In the genomic region with DNA sequence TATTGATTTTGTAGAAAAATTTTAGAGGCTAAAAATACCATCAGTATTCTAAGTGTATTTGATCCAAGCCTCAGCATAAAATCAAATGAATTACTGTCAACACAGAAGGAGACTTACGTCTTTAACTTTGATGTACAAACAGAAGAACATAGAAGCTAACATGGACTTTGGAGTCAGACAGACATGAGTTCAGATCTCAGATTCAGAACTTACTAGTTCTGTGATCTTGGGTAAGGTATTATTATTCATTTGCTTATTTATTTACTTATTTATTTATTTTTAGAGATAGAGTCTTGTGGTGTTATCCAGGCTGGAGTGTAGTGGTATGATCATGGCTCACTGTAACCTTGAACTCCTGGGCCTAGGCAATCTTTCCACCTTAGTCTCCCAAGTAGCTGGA, we compare ENCODE assay signal across 13 cellular contexts. TPM values are rescaled to one million over a fixed set of nuclear protein-coding genes. Genes with fewer than 3 reads are reported as not detected.
DNase-seq lines count a peak whose midpoint lies in the region; ATAC-seq, FAIRE-seq and TF ChIP-seq lines count a peak whose summit lies in the region.
"Had no signal": no experiment of that assay in that cellular context is flagged by ENCODE, and none has a peak within 500 bp of the region (broad histone marks: within the 10 kb centered on the region; RNA-seq: fewer than 3 reads in every experiment).

No MANE protein-coding gene starts in this region.

- ATAC-seq in T-helper 17 cell (no peak), HG03378 (IDR thresholded peaks at IDR 0.05; ENCODE audit: unreplicated experiment) (no peak), HG03571 (IDR thresholded peaks at IDR 0.05; ENCODE audit: unreplicated experiment) (no peak)

- H3K4me3 Mint-ChIP-seq in MCF 10A (ENCODE audit: unreplicated experiment): no peak overlapping the region
- H3K4me3 Mint-ChIP-seq in T-helper 17 cell: peak overlapping the region; percentile 94
- H3K4me3 Mint-ChIP-seq: H9 had no signal

- H3K36me3 ChIP-seq in breast epithelium: no peaks in the 10 kb centered on the region
- H3K36me3 ChIP-seq in kidney (ENCODE audit: control insufficient read depth in 1 of 2, insufficient read depth in 2 of 2, low read length in 2 of 2): no peaks in the 10 kb centered on the region
- H3K36me3 ChIP-seq in tibial nerve: no peaks in the 10 kb centered on the region

- no peaks in the 10 kb centered on the region for H3K9me3 Mint-ChIP-seq in MCF 10A (ENCODE audit: unreplicated experiment)
- H3K9me3 Mint-ChIP-seq: H9 had no signal

- H3K27me3 ChIP-seq in breast epithelium: no peaks in the 10 kb centered on the region
- no peaks in the 10 kb centered on the region for H3K27me3 ChIP-seq in tibial nerve

- TF ChIP-seq POLR2A in breast epithelium (IDR thresholded peaks at IDR 0.05) (no peak), tibial nerve (IDR thresholded peaks at IDR 0.05) (no peak)

- POLR2A ChIA-PET in MCF 10A (lab: Yijun Ruan, JAX): no interaction called here

- H3K27ac Mint-ChIP-seq in MCF 10A (ENCODE audit: low read depth, unreplicated experiment) (no peak overlapping the region), T-helper 17 cell (peak overlapping the region; percentile 97)
- H3K27ac Mint-ChIP-seq: H9 had no signal

- DNase-seq in breast epithelium (ENCODE audit: low spot score in 2 of 2) (no peak), MCF 10A (ENCODE audit: unreplicated experiment) (no peak), T-helper 17 cell (no peak), kidney (no peak), tibial nerve (ENCODE audit: low spot score in 2 of 2) (no peak), DMS153 treated with DMSO at 0.1 percent for 48 hours (lab: John Stamatoyannopoulos, UW; ENCODE audit: unreplicated experiment) (no peak)
- DNase-seq: H9, NCI-H526 had no signal

- no peaks in the 10 kb centered on the region for H3K36me3 Mint-ChIP-seq in MCF 10A (ENCODE audit: insufficient read depth, unreplicated experiment)
- no peaks in the 10 kb centered on the region for H3K36me3 Mint-ChIP-seq in T-helper 17 cell (ENCODE audit: low read depth)

- H3K9ac ChIP-seq in kidney (ENCODE audit: low read length in 2 of 2): no peak overlapping the region

- no peak for TF ChIP-seq EP300 in tibial nerve (IDR thresholded peaks at IDR 0.05)

- peak overlapping the region in 2 of 3 donors; percentile 26 to 60 for H3K4me3 ChIP-seq in breast epithelium
- H3K4me3 ChIP-seq in kidney (ENCODE audit: low read length in 2 of 2): peak overlapping the region; percentile 56 to 67
- H3K4me3 ChIP-seq in tibial nerve: peak overlapping the region in 2 of 4 donors; percentile 43 to 44

- peaks cover 18% of the 10 kb centered on the region for H3K27me3 Mint-ChIP-seq in MCF 10A (ENCODE audit: insufficient read depth, unreplicated experiment)
- H3K27me3 Mint-ChIP-seq in T-helper 17 cell: no peaks in the 10 kb centered on the region

- H3K4me1 Mint-ChIP-seq in MCF 10A (ENCODE audit: insufficient read depth, unreplicated experiment) (no peaks in the 10 kb centered on the region), T-helper 17 cell (peaks cover 33% of the 10 kb centered on the region)
- H3K4me1 Mint-ChIP-seq: H9 had no signal

- FAIRE-seq in kidney (lab: Jason Lieb, UNC): no peak
- FAIRE-seq: TTC549 had no signal

- 54 to 77% methylated on average over 1 of the region's 1 CpG for WGBS in tibial nerve, 2 donors

- no peaks in the 10 kb centered on the region for H3K9me3 ChIP-seq in breast epithelium
- H3K9me3 ChIP-seq in T-helper 17 cell (ENCODE audit: control insufficient read depth, low read length, poor library complexity, severe bottlenecking): no peaks in the 10 kb centered on the region
- H3K9me3 ChIP-seq in kidney (ENCODE audit: control insufficient read depth in 1 of 2, low read length in 2 of 2): no peaks in the 10 kb centered on the region
- H3K9me3 ChIP-seq in tibial nerve: no peaks in the 10 kb centered on the region

- TF ChIP-seq CTCF in breast epithelium (IDR thresholded peaks at IDR 0.05) (no peak), MCF 10A (IDR thresholded peaks at IDR 0.05; ENCODE audit: unreplicated experiment) (no peak), kidney (IDR thresholded peaks at IDR 0.05; ENCODE audit: borderline replicate concordance, extremely low read depth, insufficient read depth) (no peak), tibial nerve (IDR thresholded peaks at IDR 0.05) (no peak)

- no TSS peak for BruUV-seq in MCF 10A (replicated peaks; lab: Mats Ljungman, UMichigan)

- H3K27ac ChIP-seq in breast epithelium: peak overlapping the region in 1 of 2 donors; percentile 12
- peak overlapping the region in 1 of 2 donors; percentile 33 for H3K27ac ChIP-seq in kidney (ENCODE audit: low read depth in 2 of 2, low read length in 2 of 2)
- H3K27ac ChIP-seq in tibial nerve: peak overlapping the region in 3 of 4 donors; percentile 75 to 76 (median 76)

- intact Hi-C loops in breast epithelium (cut with DNase I; ENCODE audit: low total_unique reads) (loop anchor here (10.0 kb wide), 1 partner anchor 787 kb away; no protein-coding TSS in a partner anchor), MCF 10A (cut with micrococcal nuclease) (no loop called here), kidney (cut with DNase I) (no loop called here)

- CTCF ChIA-PET in MCF 10A (lab: Yijun Ruan, JAX): interaction anchor here (0.9 to 17.2 kb wide), 3 partner anchors 8 to 372 kb away, joined by 3 to 394 read pairs (median 4); no protein-coding TSS in a partner anchor

- H3K4me1 ChIP-seq in breast epithelium (no peaks in the 10 kb centered on the region), kidney (ENCODE audit: control insufficient read depth in 1 of 2, insufficient read depth in 1 of 2, low read depth in 1 of 2, low read length in 2 of 2) (no peaks in the 10 kb centered on the region), tibial nerve (peaks cover 0 to 39% (median 13%) of the 10 kb centered on the region in 4 donors)

RNA-seq across cellular contexts. Expression of gene SLFN12L, which starts 4.0 kb away (rescaled TPM):
- total RNA-seq in breast epithelium: 1 to 10 TPM; 2.9 to 3.5 (median 3.3) TPM
- 0.34 and 0.35 TPM in 2 replicates for total RNA-seq in MCF 10A (2022)
- 10 to 100 TPM; 70.0 to 90.1 TPM for total RNA-seq in T-helper 17 cell
- 6.2 TPM for total RNA-seq in kidney
- 0.62 TPM for polyA plus RNA-seq in kidney (ENCODE audit: insufficient read depth, low read depth, low replicate concordance)
- total RNA-seq in tibial nerve: 1 to 10 TPM; 1.2 to 2.0 (median 1.4) TPM
- total RNA-seq: H9 had no signal
- polyA plus RNA-seq: BJ had no signal

RNA-seq across cellular contexts. Expression of gene SLFN14, which starts 19.2 kb away (rescaled TPM):
- not detected for total RNA-seq in breast epithelium
- not detected in 2 replicates for total RNA-seq in MCF 10A (2022)
- total RNA-seq in T-helper 17 cell: 1 to 10 TPM in 1 of 2 donors, not detected in 1; 7.2 TPM
- total RNA-seq in kidney: 0.09 TPM
- polyA plus RNA-seq in kidney (ENCODE audit: insufficient read depth, low read depth, low replicate concordance): not detected
- total RNA-seq in tibial nerve: not detected
- total RNA-seq: H9, pulmonary artery endothelial cell had no signal
- polyA plus RNA-seq: BJ had no signal

RNA-seq across cellular contexts. Expression of gene PEX12, which starts 36.9 kb away (rescaled TPM):
- 1 to 10 TPM; 5.1 to 10.0 (median 8.2) TPM for total RNA-seq in breast epithelium
- total RNA-seq in MCF 10A (2022): 5.8 and 6.8 TPM in 2 replicates
- 1 to 10 TPM; 3.1 to 3.6 TPM for total RNA-seq in T-helper 17 cell
- total RNA-seq in kidney: 6.5 TPM
- 6.6 TPM for polyA plus RNA-seq in kidney (ENCODE audit: insufficient read depth, low read depth, low replicate concordance)
- total RNA-seq in tibial nerve: 10 to 100 TPM in 2 of 4 donors, 1 to 10 TPM in 2; 4.2 to 10.8 (median 9.7) TPM

RNA-seq across cellular contexts. Expression of gene AP2B1, which starts 45.7 kb away (rescaled TPM):
- total RNA-seq in breast epithelium (10 to 100 TPM; 78.4 to 91.9 (median 88.5) TPM), MCF 10A (2022) (227 and 229 TPM in 2 replicates), T-helper 17 cell (100 to 1,000 TPM in 1 of 2 donors, 10 to 100 TPM in 1; 95.9 to 114 TPM), kidney (242 TPM), tibial nerve (10 to 100 TPM; 59.9 to 77.7 (median 62.0) TPM)
- polyA plus RNA-seq in kidney (ENCODE audit: insufficient read depth, low read depth, low replicate concordance): 74.0 TPM
